In genomic region chr14:23483216-23483854, GRCh38 we compare ENCODE assay signal across 1 cellular context.
TF ChIP-seq lines count a peak whose summit lies in the region.

No MANE protein-coding gene starts in this region.

TF ChIP-seq in H1, 55 proteins besides CTCF, POLR2A, EP300 and RAD21:
- TF ChIP-seq NRF1 (IDR thresholded peaks at IDR 0.05; ENCODE audit: low read depth, low read length) = no peak
- TF ChIP-seq HDAC6 (IDR thresholded peaks at IDR 0.05; ENCODE audit: low read depth, low read length) = no peak
- TF ChIP-seq ATF2 (IDR thresholded peaks at IDR 0.05; ENCODE audit: low read length) = no peak
- TF ChIP-seq POU5F1 (IDR thresholded peaks at IDR 0.05; ENCODE audit: low read depth, low read length) = no peak
- TF ChIP-seq ZNF274 (IDR thresholded peaks at IDR 0.05; ENCODE audit: borderline replicate concordance, extremely low read depth, low read length) = no peak
- TF ChIP-seq SP1 (IDR thresholded peaks at IDR 0.05; ENCODE audit: low read depth, low read length) = 0 out of 2 replicates have a peak, but pooled peaks have one; percentile 69
- TF ChIP-seq JUND (IDR thresholded peaks at IDR 0.05; ENCODE audit: low read length) = 0 out of 2 replicates have a peak, but pooled peaks have one; percentile 7
- no peak for TF ChIP-seq SRF (IDR thresholded peaks at IDR 0.05; ENCODE audit: low read depth, low read length)
- TF ChIP-seq PHF8 (conservative IDR thresholded peaks at IDR 0.05; ENCODE audit: low read depth, low read length) = no peak
- no peak for TF ChIP-seq TCF12 (IDR thresholded peaks at IDR 0.05; ENCODE audit: low read depth, low read length)
- TF ChIP-seq RXRA (IDR thresholded peaks at IDR 0.05; ENCODE audit: insufficient read depth, low read depth, low read length) = no peak
- 0 out of 2 replicates have a peak, but pooled peaks have one; percentile 42 for TF ChIP-seq YY1 (IDR thresholded peaks at IDR 0.05; ENCODE audit: low read depth, low read length)
- no peak for TF ChIP-seq CBX8 (IDR thresholded peaks at IDR 0.05; ENCODE audit: borderline replicate concordance, low read depth, low read length)
- no peak for TF ChIP-seq SP2 (IDR thresholded peaks at IDR 0.05; ENCODE audit: low read length)
- TF ChIP-seq BRCA1 (IDR thresholded peaks at IDR 0.05; ENCODE audit: low read depth, low read length) = no peak
- TF ChIP-seq USF2 (IDR thresholded peaks at IDR 0.05; ENCODE audit: low read length) = no peak
- TF ChIP-seq TEAD4 (IDR thresholded peaks at IDR 0.05; ENCODE audit: low read depth, low read length) = 0 out of 2 replicates have a peak, but pooled peaks have one; percentile 12
- no peak for TF ChIP-seq CHD7 (IDR thresholded peaks at IDR 0.05; ENCODE audit: insufficient replicate concordance, low read length)
- TF ChIP-seq KDM1A (IDR thresholded peaks at IDR 0.05; ENCODE audit: borderline replicate concordance, low read length) = no peak
- no peak for TF ChIP-seq KDM5A (IDR thresholded peaks at IDR 0.05; ENCODE audit: low read length)
- no peak for TF ChIP-seq NANOG (IDR thresholded peaks at IDR 0.05; ENCODE audit: insufficient read depth, low read depth, low read length, poor library complexity, severe bottlenecking)
- no peak for TF ChIP-seq JUN (IDR thresholded peaks at IDR 0.05; ENCODE audit: low read depth, low read length)
- no peak for TF ChIP-seq GTF2F1 (IDR thresholded peaks at IDR 0.05; ENCODE audit: borderline replicate concordance, low read depth, low read length)
- no peak for TF ChIP-seq RNF2 (IDR thresholded peaks at IDR 0.05; ENCODE audit: borderline replicate concordance, low read depth, low read length, missing control alignments, poor library complexity, severe bottlenecking)
- no peak for TF ChIP-seq CTBP2 (IDR thresholded peaks at IDR 0.05; ENCODE audit: borderline replicate concordance, insufficient read depth, insufficient read length, low read length)
- no peak for TF ChIP-seq SAP30 (IDR thresholded peaks at IDR 0.05; ENCODE audit: insufficient read depth, insufficient replicate concordance, low read length)
- no peak for TF ChIP-seq TAF7 (optimal IDR thresholded peaks at IDR 0.05; ENCODE audit: borderline replicate concordance, low read depth, low read length)
- no peak for TF ChIP-seq SP4 (IDR thresholded peaks at IDR 0.05; ENCODE audit: low read length)
- TF ChIP-seq HDAC2 (IDR thresholded peaks at IDR 0.05; ENCODE audit: borderline replicate concordance in 1 of 2, low read depth in 2 of 2, low read length in 2 of 2) = no peak
- TF ChIP-seq FOSL1 (IDR thresholded peaks at IDR 0.05; ENCODE audit: insufficient read depth, low read depth, low read length) = no peak
- no peak for TF ChIP-seq E2F6 (IDR thresholded peaks at IDR 0.05)
- no peak for TF ChIP-seq CHD2 (IDR thresholded peaks at IDR 0.05; ENCODE audit: low read length)
- no peak for TF ChIP-seq KDM4A (IDR thresholded peaks at IDR 0.05; ENCODE audit: low read depth, low read length, severe bottlenecking)
- no peak for TF ChIP-seq CHD1 (IDR thresholded peaks at IDR 0.05; ENCODE audit: low read depth, low read length)
- 0 out of 4 replicates have a peak, but pooled peaks of 1 of the 2 experiments have one; percentile 48 for TF ChIP-seq SIN3A (conservative IDR thresholded peaks at IDR 0.05 in 1 of 2, IDR thresholded peaks at IDR 0.05 in 1 of 2; ENCODE audit: low read depth in 1 of 2, low read length in 2 of 2)
- no peak for TF ChIP-seq MAFK (IDR thresholded peaks at IDR 0.05; ENCODE audit: low read depth, low read length)
- TF ChIP-seq TAF1 (IDR thresholded peaks at IDR 0.05; ENCODE audit: low read depth, low read length) = peak; percentile 29; the same call in 1 of the 2 replicates
- no peak for TF ChIP-seq POLR2AphosphoS5 (IDR thresholded peaks at IDR 0.05; ENCODE audit: low read depth, low read length)
- TF ChIP-seq TBP (IDR thresholded peaks at IDR 0.05; ENCODE audit: low read depth, low read length) = no peak
- TF ChIP-seq GABPA (IDR thresholded peaks at IDR 0.05; ENCODE audit: borderline replicate concordance, insufficient read depth, low read length) = no peak
- no peak for TF ChIP-seq CBX5 (IDR thresholded peaks at IDR 0.05; ENCODE audit: low read depth, low read length)
- TF ChIP-seq SUZ12 (IDR thresholded peaks at IDR 0.05; ENCODE audit: low read length) = no peak
- TF ChIP-seq EGR1 (IDR thresholded peaks at IDR 0.05; ENCODE audit: borderline replicate concordance, low read depth, low read length) = no peak
- TF ChIP-seq CREB1 (IDR thresholded peaks at IDR 0.05) = no peak
- TF ChIP-seq MAX (IDR thresholded peaks at IDR 0.05) = no peak; the same call in 1 of the 2 replicates
- no peak for TF ChIP-seq BACH1 (IDR thresholded peaks at IDR 0.05; ENCODE audit: low read length)
- no peak for TF ChIP-seq RBBP5 (IDR thresholded peaks at IDR 0.05; ENCODE audit: borderline replicate concordance, low read depth, low read length)
- no peak for TF ChIP-seq ASH2L (IDR thresholded peaks at IDR 0.05; ENCODE audit: low read length)
- no peak for TF ChIP-seq RFX5 (IDR thresholded peaks at IDR 0.05; ENCODE audit: borderline replicate concordance, low read depth, low read length)
- no peak for TF ChIP-seq EZH2 (IDR thresholded peaks at IDR 0.05; ENCODE audit: low read depth, low read length, severe bottlenecking)
- TF ChIP-seq BCL11A (IDR thresholded peaks at IDR 0.05; ENCODE audit: low read depth in 2 of 2, low read length in 2 of 2) = no peak
- no peak for TF ChIP-seq ATF3 (IDR thresholded peaks at IDR 0.05; ENCODE audit: insufficient read depth, low read depth, low read length)
